18 cellular contexts compared by ENCODE assay signal in genomic region chr15:36172970-36173369, GRCh38.
"Had no signal": no experiment of that assay in that cellular context is flagged by ENCODE, and none has a peak within 500 bp of the region (broad histone marks: within the 10 kb centered on the region; RNA-seq: fewer than 3 reads in every experiment).

No MANE protein-coding gene starts in this region.

- H3K36me3 ChIP-seq: heart left ventricle, stomach, thoracic aorta, transverse colon had no signal

- H3K27ac ChIP-seq: heart left ventricle, stomach, thoracic aorta, transverse colon had no signal

- H3K4me3 ChIP-seq: heart left ventricle, lung, stomach, thoracic aorta, transverse colon had no signal

- H3K9me3 ChIP-seq: heart left ventricle, stomach, thoracic aorta, transverse colon had no signal

- FAIRE-seq: small intestine had no signal

- ATAC-seq: heart left ventricle, left colon, left ventricle myocardium superior, sciatic nerve had no signal

- H3K9me3 Mint-ChIP-seq: nephron progenitor cell had no signal

- H3K27me3 ChIP-seq: heart left ventricle, stomach, transverse colon had no signal

- H3K27me3 Mint-ChIP-seq: naive B cell had no signal

- H3K27ac Mint-ChIP-seq: naive B cell, nephron progenitor cell had no signal

- H3K4me1 Mint-ChIP-seq: naive B cell had no signal

- DNase-seq: erythroblast; foreskin melanocyte; heart left ventricle; hippocampal formation; left colon; left ventricle myocardium superior; mesendoderm; naive B cell; nephron progenitor cell; small intestine; stimulated activated CD4-positive, alpha-beta T cell treated with anti-CD3 and anti-CD28 coated beads, Interleukin-12 subunit alpha, Interleukin-12 subunit beta, amount 100 ng/mL, for 4 hours; stimulated activated naive CD4-positive, alpha-beta T cell; stomach; substantia nigra; transverse colon had no signal

- H3K36me3 Mint-ChIP-seq: naive B cell had no signal

- H3K4me3 Mint-ChIP-seq: naive B cell, nephron progenitor cell had no signal
